In genomic region chr11:127395034-127395433, GRCh38 we compare ENCODE assay signal across 28 cellular contexts.
"Had no signal": no experiment of that assay in that cellular context is flagged by ENCODE, and none has a peak within 500 bp of the region (broad histone marks: within the 10 kb centered on the region; RNA-seq: fewer than 3 reads in every experiment).

No MANE protein-coding gene starts in this region.

- H3K4me3 Mint-ChIP-seq: activated B cell treated with CpG ODN at 0.5 μM for 24 hours; activated CD4-positive, alpha-beta T cell treated with anti-CD3 and anti-CD28 coated beads, Interleukin-2, amount 10 ng/mL, durations not matched to agents 24 days and 14 days; activated CD8-positive, alpha-beta memory T cell treated with anti-CD3 and anti-CD28 coated beads, Interleukin-2, amount 10 ng/mL, durations not matched to agents 7 days and 5 days; activated naive CD4-positive, alpha-beta T cell treated with anti-CD3 and anti-CD28 coated beads, Interleukin-2, amount 50 U/mL, for 24 hours; activated T-cell treated with anti-CD3 and anti-CD28 coated beads, Interleukin-2, amount 50 U/mL, for 24 hours; activated T-helper 1 cell treated with anti-CD3 and anti-CD28 coated beads, Interleukin-12 subunit alpha, Interleukin-12 subunit beta, Interleukin-2, Interleukin-4 antibody, amounts not matched to agents 30 ng/mL and 10 ng/mL and 1 ng/mL, durations not matched to agents 14 hours and 24 hours and 36 hours; brain; central memory CD8-positive, alpha-beta T cell had no signal

- H3K4me2 ChIP-seq: SK-N-SH had no signal

- H3K36me3 ChIP-seq: ascending aorta, SJCRH30 had no signal

- ATAC-seq: activated CD8-positive, alpha-beta memory T cell treated with anti-CD3 and anti-CD28 coated beads, Interleukin-2, amount 10 ng/mL, durations not matched to agents 7 days and 5 days; Panc1 had no signal

- H3K9me2 ChIP-seq: SK-N-SH had no signal

- H3K4me1 ChIP-seq: ascending aorta, SJCRH30 had no signal

- H3K9me3 ChIP-seq: ascending aorta, SJCRH30, SK-N-SH had no signal

- H3K4me3 ChIP-seq: ascending aorta, SJCRH30 had no signal

- H3K27me3 ChIP-seq: ascending aorta, SJCRH30 had no signal

- H3K36me3 Mint-ChIP-seq: activated CD8-positive, alpha-beta memory T cell treated with anti-CD3 and anti-CD28 coated beads, Interleukin-2, amount 10 ng/mL, durations not matched to agents 7 days and 5 days; activated naive CD4-positive, alpha-beta T cell treated with anti-CD3 and anti-CD28 coated beads, Interleukin-2, amount 50 U/mL, for 24 hours; brain had no signal

- DNase-seq: activated B cell treated with CpG ODN at 0.5 μM for 24 hours; activated CD4-positive, alpha-beta T cell treated with anti-CD3 and anti-CD28 coated beads for 1 hour; activated CD4-positive, alpha-beta T cell treated with anti-CD3 and anti-CD28 coated beads, Interleukin-2, amount 10 ng/mL, durations not matched to agents 24 days and 14 days; activated CD4-positive, alpha-beta T cell treated with anti-CD3 and anti-CD28 coated beads, Interleukin-2, amount 50 U/mL, for 48 hours; activated CD8-positive, alpha-beta memory T cell treated with anti-CD3 and anti-CD28 coated beads, Interleukin-2, amount 10 ng/mL, durations not matched to agents 7 days and 5 days; activated effector memory CD4-positive, alpha-beta T cell treated with Interleukin-2 at 50 U/mL for 16 hours; activated naive CD4-positive, alpha-beta T cell; activated T-cell treated with anti-CD3 and anti-CD28 coated beads, Interleukin-2, amount 50 U/mL, for 24 hours; amniotic stem cell; KG1; NCI-H1092 treated with DMSO at 0.1 percent for 48 hours; NCI-H1417 treated with DMSO at 0.1 percent for 48 hours; NCI-H1694; NCI-H2029; NCI-H2227 treated with DMSO at 0.1 percent for 48 hours; NCI-H526; NCI-H82; Right ventricle myocardium superior; SJCRH30; SK-N-SH; T-helper 1 cell had no signal

- H3K27ac Mint-ChIP-seq: activated B cell treated with CpG ODN at 0.5 μM for 24 hours; activated CD4-positive, alpha-beta T cell treated with anti-CD3 and anti-CD28 coated beads, Interleukin-2, amount 10 ng/mL, durations not matched to agents 24 days and 14 days; activated CD8-positive, alpha-beta memory T cell treated with anti-CD3 and anti-CD28 coated beads, Interleukin-2, amount 10 ng/mL, durations not matched to agents 7 days and 5 days; activated naive CD4-positive, alpha-beta T cell treated with anti-CD3 and anti-CD28 coated beads, Interleukin-2, amount 50 U/mL, for 24 hours; activated T-cell treated with anti-CD3 and anti-CD28 coated beads, Interleukin-2, amount 50 U/mL, for 24 hours; activated T-helper 1 cell treated with anti-CD3 and anti-CD28 coated beads, Interleukin-12 subunit alpha, Interleukin-12 subunit beta, Interleukin-2, Interleukin-4 antibody, amounts not matched to agents 30 ng/mL and 10 ng/mL and 1 ng/mL, durations not matched to agents 14 hours and 24 hours and 36 hours; brain had no signal

- H3K27ac ChIP-seq: ascending aorta, RWPE1, SJCRH30 had no signal

- H3K4me1 Mint-ChIP-seq: activated B cell treated with CpG ODN at 0.5 μM for 24 hours; activated CD4-positive, alpha-beta T cell treated with anti-CD3 and anti-CD28 coated beads, Interleukin-2, amount 10 ng/mL, durations not matched to agents 24 days and 14 days; activated CD8-positive, alpha-beta memory T cell treated with anti-CD3 and anti-CD28 coated beads, Interleukin-2, amount 10 ng/mL, durations not matched to agents 7 days and 5 days; activated naive CD4-positive, alpha-beta T cell treated with anti-CD3 and anti-CD28 coated beads, Interleukin-2, amount 50 U/mL, for 24 hours; central memory CD8-positive, alpha-beta T cell had no signal

- H3K9me3 Mint-ChIP-seq: activated T-cell treated with anti-CD3 and anti-CD28 coated beads, Interleukin-2, amount 50 U/mL, for 24 hours; activated T-helper 1 cell treated with anti-CD3 and anti-CD28 coated beads, Interleukin-12 subunit alpha, Interleukin-12 subunit beta, Interleukin-2, Interleukin-4 antibody, amounts not matched to agents 30 ng/mL and 10 ng/mL and 1 ng/mL, durations not matched to agents 14 hours and 24 hours and 36 hours had no signal
